ENCODE assay signal across 8 cellular contexts in genomic region chr22:26483043-26483438, GRCh38. TPM values are rescaled to one million over a fixed set of nuclear protein-coding genes. Genes with fewer than 3 reads are reported as not detected.
A peak's percentile ranks its signal among the peaks of the same experiment; 100 is the strongest.
DNase-seq lines count a peak whose midpoint lies in the region; ATAC-seq, FAIRE-seq and TF ChIP-seq lines count a peak whose summit lies in the region.

No MANE protein-coding gene starts in this region.

- H3K4me3 ChIP-seq in adrenal gland (peak overlapping the region; percentile 54 to 94 (median 71)), HepG2 (replicated peaks in 1 of 3; ENCODE audit: insufficient read depth in 1 of 3, low read depth in 2 of 3, low read length in 3 of 3) (peak overlapping the region; percentile 79 to 94 (median 91)), transverse colon (peak overlapping the region; percentile 74 to 92 (median 84))

- TF ChIP-seq EP300 in HepG2 (IDR thresholded peaks at IDR 0.05; ENCODE audit: low read depth in 2 of 2, low read length in 2 of 2) (no peak), HepG2 (CRISPR knock-in tag; IDR thresholded peaks at IDR 0.05; ENCODE audit: borderline replicate concordance) (no peak), transverse colon (IDR thresholded peaks at IDR 0.05; ENCODE audit: low read depth) (no peak)

- H3K36me3 ChIP-seq in adrenal gland (replicated peaks in 1 of 2) (peaks cover 0 to 10% of the 10 kb centered on the region in 2 donors), HepG2 (replicated peaks in 1 of 2; ENCODE audit: control insufficient read depth in 1 of 2, insufficient read depth in 2 of 2, low read length in 2 of 2) (peaks cover 4 to 8% of the 10 kb centered on the region in 2 experiments; a peak in 4 of 5 replicates), transverse colon (no peaks in the 10 kb centered on the region)

- no peak overlapping the region for H2AFZ ChIP-seq in HepG2 (ENCODE audit: low read length)

- H4K20me1 ChIP-seq in HepG2 (ENCODE audit: insufficient read depth, low read length): no peaks in the 10 kb centered on the region

- H3K27me3 ChIP-seq in adrenal gland (no peaks in the 10 kb centered on the region), HepG2 (ENCODE audit: control insufficient read depth in 1 of 2, insufficient read depth in 2 of 2, low read length in 2 of 2) (no peaks in the 10 kb centered on the region; a peak in 1 of 5 replicates), transverse colon (no peaks in the 10 kb centered on the region)

- H3K36me3 Mint-ChIP-seq in activated T-cell treated with anti-CD3 and anti-CD28 coated beads, Interleukin-2, amount 50 U/mL, for 24 hours (ENCODE audit: low read depth): peaks cover 65% of the 10 kb centered on the region

- no peak for ATAC-seq in HepG2
- ATAC-seq in GM21381 (IDR thresholded peaks at IDR 0.05; ENCODE audit: unreplicated experiment): no peak

- CTCF ChIA-PET in HepG2 (lab: Yijun Ruan, JAX; ENCODE audit: low intra/inter-chr PET ratio, low total read pairs): no interaction called here

- H3K4me2 ChIP-seq in HepG2 (ENCODE audit: low read depth, low read length): peak overlapping the region; percentile 83

- peak overlapping the region; percentile 98 for H3K27ac Mint-ChIP-seq in activated T-cell treated with anti-CD3 and anti-CD28 coated beads, Interleukin-2, amount 50 U/mL, for 24 hours

- POLR2A ChIA-PET in HepG2 (lab: Yijun Ruan, JAX): interaction anchor here (0.9 to 3.4 kb wide), 15 partner anchors 9 to 103 kb away, joined by 3 to 27 read pairs (median 3); partner anchors contain the start of gene TFIP11

- no peak for FAIRE-seq in HepG2 (lab: Jason Lieb, UNC)

- DNase-seq in activated T-cell treated with anti-CD3 and anti-CD28 coated beads, Interleukin-2, amount 50 U/mL, for 24 hours: no peak
- DNase-seq in activated T-cell treated with anti-CD3 and anti-CD28 coated beads for 4 hours (no peak), adrenal gland (no peak), HepG2 (ENCODE audit: low spot score) (no peak), transverse colon (no peak), GM13977 (ENCODE audit: low spot score) (no peak), KBM-7 (no peak)

- intact Hi-C loops in adrenal gland (cut with DNase I): no loop called here
- intact Hi-C loops in HepG2 (cut with micrococcal nuclease; ENCODE audit: unreplicated experiment): no loop called here
- intact Hi-C loops in transverse colon (cut with DNase I; ENCODE audit: low total_unique reads): no loop called here

- no peaks in the 10 kb centered on the region for H3K27me3 Mint-ChIP-seq in activated T-cell treated with anti-CD3 and anti-CD28 coated beads, Interleukin-2, amount 50 U/mL, for 24 hours

- peaks cover 70% of the 10 kb centered on the region for H3K79me2 ChIP-seq in HepG2 (ENCODE audit: insufficient read depth, low read length)

- no peak for TF ChIP-seq RAD21 in HepG2 (CRISPR knock-in tag; IDR thresholded peaks at IDR 0.05)

- H3K4me1 ChIP-seq in adrenal gland (replicated peaks in 1 of 2): peaks cover 13 to 53% of the 10 kb centered on the region in 2 donors
- H3K4me1 ChIP-seq in HepG2 (ENCODE audit: insufficient read depth, low read length): peaks cover 70% of the 10 kb centered on the region
- H3K4me1 ChIP-seq in transverse colon: peaks cover 33 to 65% (median 51%) of the 10 kb centered on the region in 4 donors

- BruUV-seq in HepG2 (replicated peaks; lab: Mats Ljungman, UMichigan): TSS peak; percentile 52

- TF ChIP-seq CTCF in adrenal gland (IDR thresholded peaks at IDR 0.05): no peak
- no peak for TF ChIP-seq CTCF in HepG2 (CRISPR knock-in tag; IDR thresholded peaks at IDR 0.05)
- no peak for TF ChIP-seq CTCF in transverse colon (IDR thresholded peaks at IDR 0.05)
- TF ChIP-seq CTCF in GM13977 (IDR thresholded peaks at IDR 0.05; ENCODE audit: extremely low read depth, insufficient read depth, missing control alignments): no peak

- H3K27ac ChIP-seq in adrenal gland (peak overlapping the region; percentile 53 to 92 (median 89)), HepG2 (ENCODE audit: extremely low read length, insufficient read depth, low read length) (peak overlapping the region; percentile 91), transverse colon (peak overlapping the region; percentile 92 to 95 (median 94))

- in situ Hi-C loops in HepG2 (cut with HindIII; ENCODE audit: extremely low pct_ligation_motif_present, low pct_unique_long_range_greater_than_20kb): no loop called here
- in situ Hi-C loops in transverse colon (cut with MboI; ENCODE audit: low pct_ligation_motif_present in 1 of 4, low pct_unique_long_range_greater_than_20kb in 1 of 4, low sequenced_read_pairs in 3 of 4): no loop called here
- in situ Hi-C loops in GM13977 (cut with MboI; ENCODE audit: low pct_unique_long_range_greater_than_20kb, low sequenced_read_pairs, unreplicated experiment): no loop called here
- in situ Hi-C loops in KBM-7 (cut with MboI; ENCODE audit: low pct_unique_long_range_greater_than_20kb, low sequenced_read_pairs): no loop called here

- H3K9me3 Mint-ChIP-seq in activated T-cell treated with anti-CD3 and anti-CD28 coated beads, Interleukin-2, amount 50 U/mL, for 24 hours: no peaks in the 10 kb centered on the region

- H3K9ac ChIP-seq in HepG2 (ENCODE audit: insufficient read depth, low read depth, low read length): peak overlapping the region; percentile 95

- TF ChIP-seq POLR2A in adrenal gland (IDR thresholded peaks at IDR 0.05): no peak
- TF ChIP-seq POLR2A in HepG2 (IDR thresholded peaks at IDR 0.05; ENCODE audit: insufficient read depth in 1 of 2, low read depth in 2 of 2, low read length in 2 of 2): no peak
- no peak for TF ChIP-seq POLR2A in transverse colon (IDR thresholded peaks at IDR 0.05)

- H3K9me3 ChIP-seq in adrenal gland (replicated peaks in 1 of 3) (no peaks in the 10 kb centered on the region), HepG2 (ENCODE audit: low read length) (no peaks in the 10 kb centered on the region), transverse colon (no peaks in the 10 kb centered on the region)

- peaks cover 67% of the 10 kb centered on the region for H3K4me1 Mint-ChIP-seq in activated T-cell treated with anti-CD3 and anti-CD28 coated beads, Interleukin-2, amount 50 U/mL, for 24 hours (ENCODE audit: low read depth)

- WGBS in adrenal gland, 4 donors: 10 to 14% (median 11%) methylated on average over 7 of the region's 7 CpGs
- 1% methylated on average over 7 of the region's 7 CpGs for WGBS in HepG2 (ENCODE audit: low lambda C conversion rate)
- WGBS in transverse colon (ENCODE audit: low coverage in 1 of 2), 2 donors: 7 to 17% methylated on average over 2 to 7 of the region's 7 CpGs

- peak overlapping the region; percentile 96 for H3K4me3 Mint-ChIP-seq in activated T-cell treated with anti-CD3 and anti-CD28 coated beads, Interleukin-2, amount 50 U/mL, for 24 hours

RNA-seq across cellular contexts. Expression of gene HPS4, which starts 0.5 kb away (rescaled TPM):
- 10 to 100 TPM; 23.7 to 38.6 (median 32.6) TPM for total RNA-seq in adrenal gland
- polyA plus RNA-seq in adrenal gland: 10 to 100 TPM; 19.9 to 38.5 (median 26.0) TPM
- 29.7 and 34.0 TPM in 2 replicates for total RNA-seq in HepG2 (2016; rRNA removed; fragmentation: Illumina TruSeq; extraction: Trizol)
- 6.1 and 12.7 TPM in 2 replicates for total RNA-seq in HepG2 (2016; cell fraction: cytosol; rRNA removed; fragmentation: Illumina TruSeq; extraction: Trizol; ENCODE audit: low read depth)
- total RNA-seq in HepG2 (2016; cell fraction: insoluble cytoplasmic fraction; rRNA removed; fragmentation: Illumina TruSeq; extraction: Trizol): 28.2 and 33.4 TPM in 2 replicates
- total RNA-seq in HepG2 (2016; cell fraction: membrane; rRNA removed; fragmentation: Illumina TruSeq; extraction: Trizol): 12.8 and 13.4 TPM in 2 replicates
- 47.5 and 51.3 TPM in 2 replicates for total RNA-seq in HepG2 (2016; cell fraction: nucleus; rRNA removed; fragmentation: Illumina TruSeq; extraction: Trizol)
- 27.4 and 28.0 TPM in 2 replicates for polyA plus RNA-seq in HepG2 (2011; rRNA removed)
- 14.0 and 16.9 TPM in 2 replicates for polyA plus RNA-seq in HepG2 (2011; cell fraction: cytosol; rRNA removed)
- polyA plus RNA-seq in HepG2 (2011; cell fraction: nucleus; rRNA removed): 114 and 121 TPM in 2 replicates
- polyA plus RNA-seq in HepG2 (2012): 20.2 and 21.3 TPM in 2 replicates
- 2.0 TPM in 2 replicates for polyA plus RNA-seq in HepG2 (2016; cell fraction: cytosol; fragmentation: Illumina TruSeq; extraction: Trizol; ENCODE audit: low read depth)
- polyA plus RNA-seq in HepG2 (2016; cell fraction: insoluble cytoplasmic fraction; fragmentation: Illumina TruSeq; extraction: Trizol; ENCODE audit: low read depth): 14.9 and 19.8 TPM in 2 replicates
- 4.4 and 5.3 TPM in 2 replicates for polyA plus RNA-seq in HepG2 (2016; cell fraction: membrane; fragmentation: Illumina TruSeq; extraction: Trizol; ENCODE audit: low read depth)
- polyA plus RNA-seq in HepG2 (2016; cell fraction: nucleus; fragmentation: Illumina TruSeq; extraction: Trizol; ENCODE audit: insufficient read depth, low read depth): 67.8 and 71.6 TPM in 2 replicates
- polyA minus RNA-seq in HepG2 (2011; rRNA and poly(A)+ RNA removed; ENCODE audit: low replicate concordance): 18.5 and 40.6 TPM in 2 replicates
- 9.3 and 10.6 TPM in 2 replicates for polyA minus RNA-seq in HepG2 (2011; cell fraction: cytosol; rRNA and poly(A)+ RNA removed)
- polyA minus RNA-seq in HepG2 (2011; cell fraction: nucleus; rRNA and poly(A)+ RNA removed): 61.7 and 71.9 TPM in 2 replicates
- total RNA-seq in transverse colon: 10 to 100 TPM; 29.1 to 51.2 (median 37.2) TPM

RNA-seq across cellular contexts. Expression of gene SRRD, which starts 0.6 kb away (rescaled TPM):
- total RNA-seq in adrenal gland (100 to 1,000 TPM in 1 of 8 donors, 10 to 100 TPM in 7; 11.8 to 261 (median 17.1) TPM), HepG2 (2016; rRNA removed; fragmentation: Illumina TruSeq; extraction: Trizol) (36.6 and 56.5 TPM in 2 replicates), transverse colon (10 to 100 TPM in 1 of 4 donors, 1 to 10 TPM in 3; 3.0 to 11.4 (median 6.2) TPM)
- polyA plus RNA-seq in adrenal gland (10 to 100 TPM; 10.3 to 18.2 (median 10.5) TPM), HepG2 (2011; rRNA removed) (21.8 and 22.8 TPM in 2 replicates)
- total RNA-seq in HepG2 (2016; cell fraction: cytosol; rRNA removed; fragmentation: Illumina TruSeq; extraction: Trizol; ENCODE audit: low read depth): 17.9 and 19.5 TPM in 2 replicates
- 32.5 and 46.6 TPM in 2 replicates for total RNA-seq in HepG2 (2016; cell fraction: insoluble cytoplasmic fraction; rRNA removed; fragmentation: Illumina TruSeq; extraction: Trizol)
- total RNA-seq in HepG2 (2016; cell fraction: membrane; rRNA removed; fragmentation: Illumina TruSeq; extraction: Trizol): 41.5 and 47.4 TPM in 2 replicates
- total RNA-seq in HepG2 (2016; cell fraction: nucleus; rRNA removed; fragmentation: Illumina TruSeq; extraction: Trizol): 15.6 and 20.0 TPM in 2 replicates
- 14.2 and 19.3 TPM in 2 replicates for polyA plus RNA-seq in HepG2 (2011; cell fraction: cytosol; rRNA removed)
- 6.5 and 12.7 TPM in 2 replicates for polyA plus RNA-seq in HepG2 (2011; cell fraction: nucleus; rRNA removed)
- polyA plus RNA-seq in HepG2 (2012): 16.5 and 18.1 TPM in 2 replicates
- 38.8 and 45.5 TPM in 2 replicates for polyA plus RNA-seq in HepG2 (2016; cell fraction: cytosol; fragmentation: Illumina TruSeq; extraction: Trizol; ENCODE audit: low read depth)
- 54.6 and 54.9 TPM in 2 replicates for polyA plus RNA-seq in HepG2 (2016; cell fraction: insoluble cytoplasmic fraction; fragmentation: Illumina TruSeq; extraction: Trizol; ENCODE audit: low read depth)
- 41.2 and 47.5 TPM in 2 replicates for polyA plus RNA-seq in HepG2 (2016; cell fraction: membrane; fragmentation: Illumina TruSeq; extraction: Trizol; ENCODE audit: low read depth)
- polyA plus RNA-seq in HepG2 (2016; cell fraction: nucleus; fragmentation: Illumina TruSeq; extraction: Trizol; ENCODE audit: insufficient read depth, low read depth): 23.9 and 26.3 TPM in 2 replicates
- polyA minus RNA-seq in HepG2 (2011; rRNA and poly(A)+ RNA removed; ENCODE audit: low replicate concordance): 13.6 and 15.2 TPM in 2 replicates
- polyA minus RNA-seq in HepG2 (2011; cell fraction: cytosol; rRNA and poly(A)+ RNA removed): 8.6 and 10.8 TPM in 2 replicates
- polyA minus RNA-seq in HepG2 (2011; cell fraction: nucleus; rRNA and poly(A)+ RNA removed): 14.0 and 18.3 TPM in 2 replicates

RNA-seq across cellular contexts. Expression of gene TFIP11, which starts 29.2 kb away (rescaled TPM):
- total RNA-seq in adrenal gland (10 to 100 TPM; 25.0 to 73.3 (median 37.2) TPM), HepG2 (2016; rRNA removed; fragmentation: Illumina TruSeq; extraction: Trizol) (20.8 and 22.8 TPM in 2 replicates), transverse colon (10 to 100 TPM in 3 of 4 donors, 1 to 10 TPM in 1; 5.2 to 33.7 (median 31.1) TPM)
- polyA plus RNA-seq in adrenal gland (10 to 100 TPM; 28.8 to 38.3 (median 32.2) TPM), HepG2 (2011; rRNA removed) (15.4 and 18.4 TPM in 2 replicates)
- total RNA-seq in HepG2 (2016; cell fraction: cytosol; rRNA removed; fragmentation: Illumina TruSeq; extraction: Trizol; ENCODE audit: low read depth): 2.5 and 2.8 TPM in 2 replicates
- total RNA-seq in HepG2 (2016; cell fraction: insoluble cytoplasmic fraction; rRNA removed; fragmentation: Illumina TruSeq; extraction: Trizol): 20.2 and 22.6 TPM in 2 replicates
- 4.9 and 5.7 TPM in 2 replicates for total RNA-seq in HepG2 (2016; cell fraction: membrane; rRNA removed; fragmentation: Illumina TruSeq; extraction: Trizol)
- 17.0 and 24.6 TPM in 2 replicates for total RNA-seq in HepG2 (2016; cell fraction: nucleus; rRNA removed; fragmentation: Illumina TruSeq; extraction: Trizol)
- 11.9 and 14.9 TPM in 2 replicates for polyA plus RNA-seq in HepG2 (2011; cell fraction: cytosol; rRNA removed)
- 19.7 and 24.6 TPM in 2 replicates for polyA plus RNA-seq in HepG2 (2011; cell fraction: nucleus; rRNA removed)
- 11.8 and 16.2 TPM in 2 replicates for polyA plus RNA-seq in HepG2 (2012)
- 0.94 and 1.1 TPM in 2 replicates for polyA plus RNA-seq in HepG2 (2016; cell fraction: cytosol; fragmentation: Illumina TruSeq; extraction: Trizol; ENCODE audit: low read depth)
- 16.1 and 16.3 TPM in 2 replicates for polyA plus RNA-seq in HepG2 (2016; cell fraction: insoluble cytoplasmic fraction; fragmentation: Illumina TruSeq; extraction: Trizol; ENCODE audit: low read depth)
- 1.7 and 2.2 TPM in 2 replicates for polyA plus RNA-seq in HepG2 (2016; cell fraction: membrane; fragmentation: Illumina TruSeq; extraction: Trizol; ENCODE audit: low read depth)
- 22.2 and 27.8 TPM in 2 replicates for polyA plus RNA-seq in HepG2 (2016; cell fraction: nucleus; fragmentation: Illumina TruSeq; extraction: Trizol; ENCODE audit: insufficient read depth, low read depth)
- 32.9 and 35.2 TPM in 2 replicates for polyA minus RNA-seq in HepG2 (2011; rRNA and poly(A)+ RNA removed; ENCODE audit: low replicate concordance)
- polyA minus RNA-seq in HepG2 (2011; cell fraction: cytosol; rRNA and poly(A)+ RNA removed): 11.9 and 15.1 TPM in 2 replicates
- 30.3 and 31.2 TPM in 2 replicates for polyA minus RNA-seq in HepG2 (2011; cell fraction: nucleus; rRNA and poly(A)+ RNA removed)

RNA-seq across cellular contexts. Expression of gene ASPHD2, which starts 54.0 kb away (rescaled TPM):
- total RNA-seq in adrenal gland: 1 to 10 TPM in 1 of 8 donors, under 1 TPM in 7; 0.06 to 1.7 (median 0.54) TPM
- polyA plus RNA-seq in adrenal gland: under 1 TPM; 0.17 to 0.84 (median 0.40) TPM
- 0.04 TPM in 1 of 2 replicates, not detected in the other for total RNA-seq in HepG2 (2016; rRNA removed; fragmentation: Illumina TruSeq; extraction: Trizol)
- not detected in 2 replicates for total RNA-seq in HepG2 (2016; cell fraction: cytosol; rRNA removed; fragmentation: Illumina TruSeq; extraction: Trizol; ENCODE audit: low read depth)
- 0.06 TPM in 1 of 2 replicates, not detected in the other for total RNA-seq in HepG2 (2016; cell fraction: insoluble cytoplasmic fraction; rRNA removed; fragmentation: Illumina TruSeq; extraction: Trizol)
- total RNA-seq in HepG2 (2016; cell fraction: membrane; rRNA removed; fragmentation: Illumina TruSeq; extraction: Trizol): 0.06 TPM in 1 of 2 replicates, not detected in the other
- 0.09 TPM in 1 of 2 replicates, not detected in the other for total RNA-seq in HepG2 (2016; cell fraction: nucleus; rRNA removed; fragmentation: Illumina TruSeq; extraction: Trizol)
- polyA plus RNA-seq in HepG2 (2011; rRNA removed): 0.04 TPM in 2 replicates
- 0.03 and 0.04 TPM in 2 replicates for polyA plus RNA-seq in HepG2 (2011; cell fraction: cytosol; rRNA removed)
- polyA plus RNA-seq in HepG2 (2011; cell fraction: nucleus; rRNA removed): 0.05 TPM in 2 replicates
- 0.13 and 0.28 TPM in 2 replicates for polyA plus RNA-seq in HepG2 (2012)
- 0.03 TPM in 1 of 2 replicates, not detected in the other for polyA plus RNA-seq in HepG2 (2016; cell fraction: cytosol; fragmentation: Illumina TruSeq; extraction: Trizol; ENCODE audit: low read depth)
- polyA plus RNA-seq in HepG2 (2016; cell fraction: insoluble cytoplasmic fraction; fragmentation: Illumina TruSeq; extraction: Trizol; ENCODE audit: low read depth): not detected in 2 replicates
- not detected in 2 replicates for polyA plus RNA-seq in HepG2 (2016; cell fraction: membrane; fragmentation: Illumina TruSeq; extraction: Trizol; ENCODE audit: low read depth)
- not detected in 2 replicates for polyA plus RNA-seq in HepG2 (2016; cell fraction: nucleus; fragmentation: Illumina TruSeq; extraction: Trizol; ENCODE audit: insufficient read depth, low read depth)
- 0.05 TPM in 1 of 2 replicates, not detected in the other for polyA minus RNA-seq in HepG2 (2011; rRNA and poly(A)+ RNA removed; ENCODE audit: low replicate concordance)
- polyA minus RNA-seq in HepG2 (2011; cell fraction: cytosol; rRNA and poly(A)+ RNA removed): not detected in 2 replicates
- not detected in 2 replicates for polyA minus RNA-seq in HepG2 (2011; cell fraction: nucleus; rRNA and poly(A)+ RNA removed)
- total RNA-seq in transverse colon: 1 to 10 TPM in 2 of 4 donors, under 1 TPM in 2; 0.20 to 2.2 (median 1.2) TPM
